Comparison of ENCODE assay signal across 20 cellular contexts in the genomic region with DNA sequence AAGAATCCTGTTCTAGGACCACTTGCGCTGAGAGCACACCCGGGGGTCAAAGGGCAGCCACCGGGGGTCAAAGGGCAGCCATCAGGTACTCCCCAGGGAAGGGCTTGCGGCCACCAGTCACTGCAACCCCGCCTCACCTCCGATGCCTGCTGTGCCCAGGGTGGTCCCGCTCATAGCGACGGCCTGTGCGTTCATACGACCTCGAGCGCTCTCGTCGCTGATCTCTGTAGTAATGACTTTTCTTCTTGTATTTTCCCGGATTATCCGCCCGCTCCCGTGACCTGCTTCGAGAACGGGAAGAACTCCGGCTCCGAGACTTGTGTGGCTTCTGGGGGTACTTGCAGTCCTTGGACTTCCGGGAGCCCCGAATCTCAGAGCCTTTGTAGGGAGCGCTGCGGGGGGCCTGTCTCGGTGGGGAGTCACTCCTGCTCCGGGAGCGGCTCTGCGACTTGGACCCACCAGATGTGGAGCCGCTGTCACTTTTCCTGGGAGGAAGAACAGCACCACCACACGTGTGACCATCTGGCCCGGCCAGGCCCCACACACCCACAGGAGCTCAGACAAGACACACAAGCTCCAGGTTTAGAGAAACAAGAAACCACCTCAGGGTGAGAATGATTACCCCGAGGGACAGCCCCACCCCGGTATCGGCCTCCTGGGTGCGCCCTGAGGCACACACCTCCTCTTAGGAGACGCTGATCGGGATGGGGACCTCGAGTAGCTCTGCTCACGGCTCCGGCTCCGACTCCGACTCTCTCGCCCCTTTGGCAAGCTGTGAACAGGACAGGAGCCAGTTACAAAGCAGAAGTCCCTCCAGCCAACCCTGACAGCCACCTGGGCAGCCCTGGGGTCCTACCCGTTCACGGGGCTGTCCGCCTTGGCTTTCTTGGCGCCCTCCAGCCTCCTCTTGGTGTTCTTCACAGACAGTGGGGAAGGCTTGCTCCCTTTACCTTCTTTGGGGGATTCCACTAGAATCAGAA. TPM values are rescaled to one million over a fixed set of nuclear protein-coding genes. Genes with fewer than 3 reads are reported as not detected.
DNase-seq lines count a peak whose midpoint lies in the region; ATAC-seq, FAIRE-seq and TF ChIP-seq lines count a peak whose summit lies in the region.
"Had no signal": no experiment of that assay in that cellular context is flagged by ENCODE, and none has a peak within 500 bp of the region (broad histone marks: within the 10 kb centered on the region; RNA-seq: fewer than 3 reads in every experiment).

No MANE protein-coding gene starts in this region.

- TF ChIP-seq CTCF in right atrium auricular region (IDR thresholded peaks at IDR 0.05) (no peak), HepG2 (CRISPR knock-in tag; IDR thresholded peaks at IDR 0.05) (no peak), WTC11 (IDR thresholded peaks at IDR 0.05) (no peak)

- no peak for FAIRE-seq in HepG2 (lab: Jason Lieb, UNC)
- FAIRE-seq: G401.6 had no signal

- H3K4me3 ChIP-seq in right cardiac atrium (ENCODE audit: low read length) (no peak overlapping the region), right atrium auricular region (no peak overlapping the region), HepG2 (replicated peaks in 1 of 3; ENCODE audit: insufficient read depth in 1 of 3, low read depth in 2 of 3, low read length in 3 of 3) (no peak overlapping the region)
- H3K4me3 ChIP-seq: GM23338, Peyer's patch had no signal

- H3K27ac Mint-ChIP-seq in WTC11: no peak overlapping the region
- H3K27ac Mint-ChIP-seq: CD4-positive, CD25-positive, alpha-beta regulatory T cell; GM23338 had no signal

- H3K36me3 ChIP-seq in right atrium auricular region: peaks cover 71% of the 10 kb centered on the region
- H3K36me3 ChIP-seq in HepG2 (replicated peaks in 1 of 2; ENCODE audit: control insufficient read depth in 1 of 2, insufficient read depth in 2 of 2, low read length in 2 of 2): peaks cover 26 to 66% of the 10 kb centered on the region in 2 experiments

- H3K4me1 Mint-ChIP-seq in WTC11: no peaks in the 10 kb centered on the region
- H3K4me1 Mint-ChIP-seq: GM23338 had no signal

- no peaks in the 10 kb centered on the region for H3K9me3 ChIP-seq in right cardiac atrium (ENCODE audit: control insufficient read depth, low read length)
- no peaks in the 10 kb centered on the region for H3K9me3 ChIP-seq in right atrium auricular region
- H3K9me3 ChIP-seq in HepG2 (ENCODE audit: low read length): no peaks in the 10 kb centered on the region
- H3K9me3 ChIP-seq: BE2C, Caco-2, Peyer's patch had no signal

- H3K4me3 Mint-ChIP-seq in WTC11: no peak overlapping the region
- H3K4me3 Mint-ChIP-seq: CD4-positive, CD25-positive, alpha-beta regulatory T cell; GM23338 had no signal

- H3K9me3 Mint-ChIP-seq in WTC11: no peaks in the 10 kb centered on the region
- H3K9me3 Mint-ChIP-seq: CD4-positive, CD25-positive, alpha-beta regulatory T cell; GM23338 had no signal

- POLR2A ChIA-PET in HepG2 (lab: Yijun Ruan, JAX): interaction anchor here (1.0 to 6.1 kb wide), 3 partner anchors 9 to 14 kb away, joined by 3 to 43 read pairs (median 13); a partner anchor contains a TSS
- POLR2A ChIA-PET in WTC11 (lab: Charles Lee): no interaction called here

- H3K27me3 ChIP-seq in right cardiac atrium (ENCODE audit: control insufficient read depth, insufficient read depth) (no peaks in the 10 kb centered on the region), right atrium auricular region (no peaks in the 10 kb centered on the region), HepG2 (ENCODE audit: control insufficient read depth in 1 of 2, insufficient read depth in 2 of 2, low read length in 2 of 2) (no peaks in the 10 kb centered on the region)
- H3K27me3 ChIP-seq: BE2C, Peyer's patch had no signal

- H3K4me2 ChIP-seq in HepG2 (ENCODE audit: low read depth, low read length): no peak overlapping the region
- H3K4me2 ChIP-seq: GM23338 had no signal

- H2AFZ ChIP-seq in HepG2 (ENCODE audit: low read length): no peak overlapping the region
- H2AFZ ChIP-seq: GM23338 had no signal

- H3K4me1 ChIP-seq in right cardiac atrium (ENCODE audit: control insufficient read depth, insufficient read depth, low read length) (no peaks in the 10 kb centered on the region), right atrium auricular region (peaks cover 0 to 6% of the 10 kb centered on the region in 2 donors), HepG2 (ENCODE audit: insufficient read depth, low read length) (peaks cover 23% of the 10 kb centered on the region)
- H3K4me1 ChIP-seq: BE2C, Caco-2, Peyer's patch had no signal

- no peak for TF ChIP-seq RAD21 in HepG2 (CRISPR knock-in tag; IDR thresholded peaks at IDR 0.05)

- H3K9ac ChIP-seq in HepG2 (ENCODE audit: insufficient read depth, low read depth, low read length): no peak overlapping the region

- TF ChIP-seq EP300 in HepG2 (IDR thresholded peaks at IDR 0.05; ENCODE audit: low read depth in 2 of 2, low read length in 2 of 2) (no peak), HepG2 (CRISPR knock-in tag; IDR thresholded peaks at IDR 0.05; ENCODE audit: borderline replicate concordance) (no peak)

- in situ Hi-C loops in HepG2 (cut with HindIII; ENCODE audit: extremely low pct_ligation_motif_present, low pct_unique_long_range_greater_than_20kb): no loop called here

- TF ChIP-seq POLR2A in HepG2 (IDR thresholded peaks at IDR 0.05; ENCODE audit: insufficient read depth in 1 of 2, low read depth in 2 of 2, low read length in 2 of 2): no peak

- peaks cover 2% of the 10 kb centered on the region for H3K79me2 ChIP-seq in HepG2 (ENCODE audit: insufficient read depth, low read length)

- H3K27ac ChIP-seq in right cardiac atrium (ENCODE audit: low read length): no peak overlapping the region
- no peak overlapping the region for H3K27ac ChIP-seq in right atrium auricular region
- H3K27ac ChIP-seq in HepG2 (ENCODE audit: extremely low read length, insufficient read depth, low read length): no peak overlapping the region
- H3K27ac ChIP-seq: Peyer's patch had no signal

- peaks cover 73% of the 10 kb centered on the region for H3K36me3 Mint-ChIP-seq in WTC11

- ATAC-seq in right cardiac atrium (no peak), HepG2 (no peak), GM19328 (IDR thresholded peaks at IDR 0.05; ENCODE audit: unreplicated experiment) (no peak), WTC11 (no peak)
- ATAC-seq: GM23338 had no signal

- WGBS in right cardiac atrium: 95% methylated on average over 50 of the region's 50 CpGs
- 98% methylated on average over 41 of the region's 50 CpGs for WGBS in HepG2 (ENCODE audit: low lambda C conversion rate)

- DNase-seq in right cardiac atrium: peak in 2 of 3 donors; percentile 46 to 62
- DNase-seq in right atrium auricular region (ENCODE audit: low spot score): no peak
- DNase-seq in HepG2 (ENCODE audit: low spot score): no peak
- no peak for DNase-seq in COLO829 (ENCODE audit: low spot score)
- no peak for DNase-seq in WTC11 (ENCODE audit: low spot score)
- DNase-seq: BE2C; Caco-2; CD4-positive, CD25-positive, alpha-beta regulatory T cell; KG1; NCI-H1694 treated with DMSO at 0.1 percent for 48 hours; NCI-H2107; NCI-H510A; NCI-H748 treated with DMSO at 0.1 percent for 48 hours; NK-92 treated with Interleukin-12 subunit alpha and Interleukin-12 subunit beta, amount 100 ng/mL, for 24 hours; Peyer's patch; Right ventricle myocardium superior had no signal

- intact Hi-C loops in right cardiac atrium (cut with DNase I) (no loop called here), HepG2 (cut with micrococcal nuclease; ENCODE audit: unreplicated experiment) (no loop called here)

- BruUV-seq in HepG2 (replicated peaks; lab: Mats Ljungman, UMichigan): TSS peak; percentile 38

- CTCF ChIA-PET in HepG2 (lab: Yijun Ruan, JAX; ENCODE audit: low intra/inter-chr PET ratio, low total read pairs): no interaction called here
- CTCF ChIA-PET in WTC11 (lab: Charles Lee): interaction anchor here (2.2 kb wide), 1 partner anchor 15 kb away, joined by 9 read pairs; no protein-coding TSS in a partner anchor

- no peaks in the 10 kb centered on the region; the same call in 1 of the 2 replicates for H4K20me1 ChIP-seq in HepG2 (ENCODE audit: insufficient read depth, low read length)

- no peaks in the 10 kb centered on the region for H3K27me3 Mint-ChIP-seq in WTC11 (ENCODE audit: low read depth)
- H3K27me3 Mint-ChIP-seq: CD4-positive, CD25-positive, alpha-beta regulatory T cell had no signal

RNA-seq across cellular contexts. Expression of a gene that starts 11.7 kb away (rescaled TPM):
- total RNA-seq in right cardiac atrium (10 to 100 TPM; 61.2 to 83.1 (median 67.2) TPM), right atrium auricular region (10 to 100 TPM; 41.6 to 44.2 TPM), HepG2 (2016; rRNA removed; fragmentation: Illumina TruSeq; extraction: Trizol) (19.6 and 105 TPM in 2 replicates), WTC11 (2021) (117 to 142 TPM (median 117 TPM) in 3 replicates)
- polyA plus RNA-seq in right cardiac atrium (81.7 TPM), HepG2 (2011; rRNA removed) (340 and 452 TPM in 2 replicates)
- total RNA-seq in HepG2 (2016; cell fraction: cytosol; rRNA removed; fragmentation: Illumina TruSeq; extraction: Trizol; ENCODE audit: low read depth): 23.1 and 23.2 TPM in 2 replicates
- total RNA-seq in HepG2 (2016; cell fraction: insoluble cytoplasmic fraction; rRNA removed; fragmentation: Illumina TruSeq; extraction: Trizol): 18.4 and 112 TPM in 2 replicates
- 21.7 and 25.3 TPM in 2 replicates for total RNA-seq in HepG2 (2016; cell fraction: membrane; rRNA removed; fragmentation: Illumina TruSeq; extraction: Trizol)
- 252 and 278 TPM in 2 replicates for total RNA-seq in HepG2 (2016; cell fraction: nucleus; rRNA removed; fragmentation: Illumina TruSeq; extraction: Trizol)
- 47.9 and 55.8 TPM in 2 replicates for polyA plus RNA-seq in HepG2 (2011; cell fraction: cytosol; rRNA removed)
- polyA plus RNA-seq in HepG2 (2011; cell fraction: nucleus; rRNA removed): 3,874 and 4,178 TPM in 2 replicates
- polyA plus RNA-seq in HepG2 (2012): 208 and 270 TPM in 2 replicates
- 4.2 TPM in 2 replicates for polyA plus RNA-seq in HepG2 (2016; cell fraction: cytosol; fragmentation: Illumina TruSeq; extraction: Trizol; ENCODE audit: low read depth)
- 20.7 and 27.8 TPM in 2 replicates for polyA plus RNA-seq in HepG2 (2016; cell fraction: insoluble cytoplasmic fraction; fragmentation: Illumina TruSeq; extraction: Trizol; ENCODE audit: low read depth)
- 9.4 TPM in 2 replicates for polyA plus RNA-seq in HepG2 (2016; cell fraction: membrane; fragmentation: Illumina TruSeq; extraction: Trizol; ENCODE audit: low read depth)
- polyA plus RNA-seq in HepG2 (2016; cell fraction: nucleus; fragmentation: Illumina TruSeq; extraction: Trizol; ENCODE audit: insufficient read depth, low read depth): 821 and 868 TPM in 2 replicates
- 74.3 and 99.2 TPM in 2 replicates for polyA minus RNA-seq in HepG2 (2011; rRNA and poly(A)+ RNA removed; ENCODE audit: low replicate concordance)
- polyA minus RNA-seq in HepG2 (2011; cell fraction: cytosol; rRNA and poly(A)+ RNA removed): 17.2 and 18.4 TPM in 2 replicates
- polyA minus RNA-seq in HepG2 (2011; cell fraction: nucleus; rRNA and poly(A)+ RNA removed): 560 and 630 TPM in 2 replicates

RNA-seq across cellular contexts. Expression of a gene that starts 12.4 kb away (rescaled TPM):
- total RNA-seq in right cardiac atrium (100 to 1,000 TPM; 175 to 210 (median 188) TPM), right atrium auricular region (100 to 1,000 TPM; 155 to 159 TPM), HepG2 (2016; rRNA removed; fragmentation: Illumina TruSeq; extraction: Trizol) (161 and 175 TPM in 2 replicates), WTC11 (2021) (238 to 268 TPM (median 250 TPM) in 3 replicates)
- polyA plus RNA-seq in right cardiac atrium (331 TPM), HepG2 (2011; rRNA removed) (64.6 and 69.5 TPM in 2 replicates)
- total RNA-seq in HepG2 (2016; cell fraction: cytosol; rRNA removed; fragmentation: Illumina TruSeq; extraction: Trizol; ENCODE audit: low read depth): 241 and 331 TPM in 2 replicates
- total RNA-seq in HepG2 (2016; cell fraction: insoluble cytoplasmic fraction; rRNA removed; fragmentation: Illumina TruSeq; extraction: Trizol): 166 and 180 TPM in 2 replicates
- total RNA-seq in HepG2 (2016; cell fraction: membrane; rRNA removed; fragmentation: Illumina TruSeq; extraction: Trizol): 203 and 269 TPM in 2 replicates
- total RNA-seq in HepG2 (2016; cell fraction: nucleus; rRNA removed; fragmentation: Illumina TruSeq; extraction: Trizol): 65.3 and 65.7 TPM in 2 replicates
- polyA plus RNA-seq in HepG2 (2011; cell fraction: cytosol; rRNA removed): 51.1 and 98.6 TPM in 2 replicates
- 63.9 and 74.1 TPM in 2 replicates for polyA plus RNA-seq in HepG2 (2011; cell fraction: nucleus; rRNA removed)
- 48.0 and 50.3 TPM in 2 replicates for polyA plus RNA-seq in HepG2 (2012)
- polyA plus RNA-seq in HepG2 (2016; cell fraction: cytosol; fragmentation: Illumina TruSeq; extraction: Trizol; ENCODE audit: low read depth): 247 and 325 TPM in 2 replicates
- 159 and 164 TPM in 2 replicates for polyA plus RNA-seq in HepG2 (2016; cell fraction: insoluble cytoplasmic fraction; fragmentation: Illumina TruSeq; extraction: Trizol; ENCODE audit: low read depth)
- polyA plus RNA-seq in HepG2 (2016; cell fraction: membrane; fragmentation: Illumina TruSeq; extraction: Trizol; ENCODE audit: low read depth): 168 and 213 TPM in 2 replicates
- polyA plus RNA-seq in HepG2 (2016; cell fraction: nucleus; fragmentation: Illumina TruSeq; extraction: Trizol; ENCODE audit: insufficient read depth, low read depth): 120 TPM in 2 replicates
- polyA minus RNA-seq in HepG2 (2011; rRNA and poly(A)+ RNA removed; ENCODE audit: low replicate concordance): 15.2 and 21.3 TPM in 2 replicates
- polyA minus RNA-seq in HepG2 (2011; cell fraction: cytosol; rRNA and poly(A)+ RNA removed): 17.7 and 18.0 TPM in 2 replicates
- 11.1 and 11.9 TPM in 2 replicates for polyA minus RNA-seq in HepG2 (2011; cell fraction: nucleus; rRNA and poly(A)+ RNA removed)

RNA-seq across cellular contexts. Expression of a gene that starts 19.7 kb away (rescaled TPM):
- 100 to 1,000 TPM; 121 to 144 (median 132) TPM for total RNA-seq in right cardiac atrium
- 190 TPM for polyA plus RNA-seq in right cardiac atrium
- 100 to 1,000 TPM; 160 to 218 TPM for total RNA-seq in right atrium auricular region
- total RNA-seq in HepG2 (2016; rRNA removed; fragmentation: Illumina TruSeq; extraction: Trizol): 127 and 175 TPM in 2 replicates
- total RNA-seq in HepG2 (2016; cell fraction: cytosol; rRNA removed; fragmentation: Illumina TruSeq; extraction: Trizol; ENCODE audit: low read depth): 95.7 and 120 TPM in 2 replicates
- 134 and 183 TPM in 2 replicates for total RNA-seq in HepG2 (2016; cell fraction: insoluble cytoplasmic fraction; rRNA removed; fragmentation: Illumina TruSeq; extraction: Trizol)
- total RNA-seq in HepG2 (2016; cell fraction: membrane; rRNA removed; fragmentation: Illumina TruSeq; extraction: Trizol): 123 and 133 TPM in 2 replicates
- total RNA-seq in HepG2 (2016; cell fraction: nucleus; rRNA removed; fragmentation: Illumina TruSeq; extraction: Trizol): 46.7 and 58.9 TPM in 2 replicates
- 59.0 and 59.2 TPM in 2 replicates for polyA plus RNA-seq in HepG2 (2011; rRNA removed)
- polyA plus RNA-seq in HepG2 (2011; cell fraction: cytosol; rRNA removed): 66.2 and 67.4 TPM in 2 replicates
- polyA plus RNA-seq in HepG2 (2011; cell fraction: nucleus; rRNA removed): 66.3 and 68.1 TPM in 2 replicates
- polyA plus RNA-seq in HepG2 (2012): 76.2 and 77.0 TPM in 2 replicates
- polyA plus RNA-seq in HepG2 (2016; cell fraction: cytosol; fragmentation: Illumina TruSeq; extraction: Trizol; ENCODE audit: low read depth): 118 and 143 TPM in 2 replicates
- 188 and 207 TPM in 2 replicates for polyA plus RNA-seq in HepG2 (2016; cell fraction: insoluble cytoplasmic fraction; fragmentation: Illumina TruSeq; extraction: Trizol; ENCODE audit: low read depth)
- 122 and 127 TPM in 2 replicates for polyA plus RNA-seq in HepG2 (2016; cell fraction: membrane; fragmentation: Illumina TruSeq; extraction: Trizol; ENCODE audit: low read depth)
- 127 and 138 TPM in 2 replicates for polyA plus RNA-seq in HepG2 (2016; cell fraction: nucleus; fragmentation: Illumina TruSeq; extraction: Trizol; ENCODE audit: insufficient read depth, low read depth)
- polyA minus RNA-seq in HepG2 (2011; rRNA and poly(A)+ RNA removed; ENCODE audit: low replicate concordance): 58.2 and 96.6 TPM in 2 replicates
- 26.2 and 30.6 TPM in 2 replicates for polyA minus RNA-seq in HepG2 (2011; cell fraction: cytosol; rRNA and poly(A)+ RNA removed)
- 29.2 and 39.5 TPM in 2 replicates for polyA minus RNA-seq in HepG2 (2011; cell fraction: nucleus; rRNA and poly(A)+ RNA removed)
- 126 to 156 TPM (median 134 TPM) in 3 replicates for total RNA-seq in WTC11 (2021)

RNA-seq across cellular contexts. Expression of a gene that starts 29.0 kb away (rescaled TPM):
- total RNA-seq in right cardiac atrium (10 to 100 TPM; 21.9 to 38.8 (median 36.3) TPM), right atrium auricular region (10 to 100 TPM; 53.4 to 58.6 TPM), HepG2 (2016; rRNA removed; fragmentation: Illumina TruSeq; extraction: Trizol) (5.4 and 19.8 TPM in 2 replicates), WTC11 (2021) (6.7 to 11.2 TPM (median 10.7 TPM) in 3 replicates)
- polyA plus RNA-seq in right cardiac atrium (39.5 TPM), HepG2 (2011; rRNA removed) (44.8 and 71.0 TPM in 2 replicates)
- total RNA-seq in HepG2 (2016; cell fraction: cytosol; rRNA removed; fragmentation: Illumina TruSeq; extraction: Trizol; ENCODE audit: low read depth): 4.4 and 6.1 TPM in 2 replicates
- total RNA-seq in HepG2 (2016; cell fraction: insoluble cytoplasmic fraction; rRNA removed; fragmentation: Illumina TruSeq; extraction: Trizol): 5.2 and 18.5 TPM in 2 replicates
- total RNA-seq in HepG2 (2016; cell fraction: membrane; rRNA removed; fragmentation: Illumina TruSeq; extraction: Trizol): 9.0 and 10.5 TPM in 2 replicates
- 15.6 and 22.5 TPM in 2 replicates for total RNA-seq in HepG2 (2016; cell fraction: nucleus; rRNA removed; fragmentation: Illumina TruSeq; extraction: Trizol)
- polyA plus RNA-seq in HepG2 (2011; cell fraction: cytosol; rRNA removed): 35.7 and 49.1 TPM in 2 replicates
- polyA plus RNA-seq in HepG2 (2011; cell fraction: nucleus; rRNA removed): 279 and 296 TPM in 2 replicates
- polyA plus RNA-seq in HepG2 (2012): 22.6 and 42.3 TPM in 2 replicates
- polyA plus RNA-seq in HepG2 (2016; cell fraction: cytosol; fragmentation: Illumina TruSeq; extraction: Trizol; ENCODE audit: low read depth): 4.9 and 5.3 TPM in 2 replicates
- 6.0 and 9.7 TPM in 2 replicates for polyA plus RNA-seq in HepG2 (2016; cell fraction: insoluble cytoplasmic fraction; fragmentation: Illumina TruSeq; extraction: Trizol; ENCODE audit: low read depth)
- polyA plus RNA-seq in HepG2 (2016; cell fraction: membrane; fragmentation: Illumina TruSeq; extraction: Trizol; ENCODE audit: low read depth): 10.7 and 11.1 TPM in 2 replicates
- polyA plus RNA-seq in HepG2 (2016; cell fraction: nucleus; fragmentation: Illumina TruSeq; extraction: Trizol; ENCODE audit: insufficient read depth, low read depth): 56.0 and 64.0 TPM in 2 replicates
- 0.26 and 46.5 TPM in 2 replicates for polyA minus RNA-seq in HepG2 (2011; rRNA and poly(A)+ RNA removed; ENCODE audit: low replicate concordance)
- polyA minus RNA-seq in HepG2 (2011; cell fraction: cytosol; rRNA and poly(A)+ RNA removed): 16.7 and 21.9 TPM in 2 replicates
- 11.8 and 16.9 TPM in 2 replicates for polyA minus RNA-seq in HepG2 (2011; cell fraction: nucleus; rRNA and poly(A)+ RNA removed)
- polyA plus RNA-seq: CD4-positive, CD25-positive, alpha-beta regulatory T cell had no signal

RNA-seq across cellular contexts. Expression of a gene that starts 33.7 kb away (rescaled TPM):
- 1 to 10 TPM; 1.6 to 3.6 (median 2.9) TPM for total RNA-seq in right cardiac atrium
- 4.5 TPM for polyA plus RNA-seq in right cardiac atrium
- 1 to 10 TPM; 2.2 to 2.4 TPM for total RNA-seq in right atrium auricular region
- total RNA-seq in HepG2 (2016; rRNA removed; fragmentation: Illumina TruSeq; extraction: Trizol): 28.3 and 30.1 TPM in 2 replicates
- total RNA-seq in HepG2 (2016; cell fraction: cytosol; rRNA removed; fragmentation: Illumina TruSeq; extraction: Trizol; ENCODE audit: low read depth): 5.3 and 5.6 TPM in 2 replicates
- 28.5 and 29.3 TPM in 2 replicates for total RNA-seq in HepG2 (2016; cell fraction: insoluble cytoplasmic fraction; rRNA removed; fragmentation: Illumina TruSeq; extraction: Trizol)
- 16.0 and 16.3 TPM in 2 replicates for total RNA-seq in HepG2 (2016; cell fraction: membrane; rRNA removed; fragmentation: Illumina TruSeq; extraction: Trizol)
- 18.0 and 19.5 TPM in 2 replicates for total RNA-seq in HepG2 (2016; cell fraction: nucleus; rRNA removed; fragmentation: Illumina TruSeq; extraction: Trizol)
- polyA plus RNA-seq in HepG2 (2011; rRNA removed): 12.1 and 13.2 TPM in 2 replicates
- 13.0 and 16.9 TPM in 2 replicates for polyA plus RNA-seq in HepG2 (2011; cell fraction: cytosol; rRNA removed)
- 27.8 and 28.7 TPM in 2 replicates for polyA plus RNA-seq in HepG2 (2011; cell fraction: nucleus; rRNA removed)
- polyA plus RNA-seq in HepG2 (2012): 7.1 and 8.2 TPM in 2 replicates
- polyA plus RNA-seq in HepG2 (2016; cell fraction: cytosol; fragmentation: Illumina TruSeq; extraction: Trizol; ENCODE audit: low read depth): 5.0 TPM in 2 replicates
- polyA plus RNA-seq in HepG2 (2016; cell fraction: insoluble cytoplasmic fraction; fragmentation: Illumina TruSeq; extraction: Trizol; ENCODE audit: low read depth): 30.0 and 31.6 TPM in 2 replicates
- 11.4 and 12.1 TPM in 2 replicates for polyA plus RNA-seq in HepG2 (2016; cell fraction: membrane; fragmentation: Illumina TruSeq; extraction: Trizol; ENCODE audit: low read depth)
- polyA plus RNA-seq in HepG2 (2016; cell fraction: nucleus; fragmentation: Illumina TruSeq; extraction: Trizol; ENCODE audit: insufficient read depth, low read depth): 45.0 and 48.7 TPM in 2 replicates
- 9.7 TPM in 1 of 2 replicates, not detected in the other for polyA minus RNA-seq in HepG2 (2011; rRNA and poly(A)+ RNA removed; ENCODE audit: low replicate concordance)
- polyA minus RNA-seq in HepG2 (2011; cell fraction: cytosol; rRNA and poly(A)+ RNA removed): 5.6 and 6.6 TPM in 2 replicates
- polyA minus RNA-seq in HepG2 (2011; cell fraction: nucleus; rRNA and poly(A)+ RNA removed): 2.6 and 3.6 TPM in 2 replicates
- 1.6 to 2.8 TPM (median 1.9 TPM) in 3 replicates for total RNA-seq in WTC11 (2021)
- total RNA-seq: A172; CD4-positive, CD25-positive, alpha-beta regulatory T cell had no signal

Comparison
In these comparisons a context has a peak if more than half of its experiments do, and no peak if none do; other contexts are left out.
1. DNase-seq: peak in right cardiac atrium (2 of 3); none in right atrium auricular region (single experiment), HepG2 (single experiment), COLO829 (single experiment) and WTC11 (single experiment).